8 cellular contexts compared by ENCODE assay signal in genomic region chr12:70719672-70720420, GRCh38.
DNase-seq lines count a peak whose midpoint lies in the region; ATAC-seq and TF ChIP-seq lines count a peak whose summit lies in the region.

No MANE protein-coding gene starts in this region.

- peak; percentile 49 to 51 for ATAC-seq in activated T-cell treated with anti-CD3 and anti-CD28 coated beads, Interleukin-2, amount 50 U/mL, for 72 hours (replicated peaks in 1 of 2)
- no peak for ATAC-seq in HG03521 (IDR thresholded peaks at IDR 0.05; ENCODE audit: unreplicated experiment)

- H3K4me1 ChIP-seq in HAP-1 (no peaks in the 10 kb centered on the region; the same call in 1 of the 2 replicates), parathyroid adenoma (no peaks in the 10 kb centered on the region)

- H3K79me2 ChIP-seq in parathyroid adenoma = no peaks in the 10 kb centered on the region

- H3K27ac ChIP-seq in parathyroid adenoma = no peak overlapping the region

- H3K27me3 ChIP-seq in HAP-1 (ENCODE audit: low read depth) (no peaks in the 10 kb centered on the region), parathyroid adenoma (ENCODE audit: control insufficient read depth, insufficient read depth, low read length) (no peaks in the 10 kb centered on the region)

- in situ Hi-C loops in HAP-1 (cut with MboI; ENCODE audit: low sequenced_read_pairs) = loop anchor here (10.0 kb wide), 2 partner anchors 125 to 825 kb away; no protein-coding TSS in a partner anchor

- H3K4me3 ChIP-seq in HAP-1 = peak overlapping the region; percentile 26
- peak overlapping the region; percentile 3 for H3K4me3 ChIP-seq in parathyroid adenoma (ENCODE audit: low read depth, low read length)

- no peak overlapping the region for H2AFZ ChIP-seq in parathyroid adenoma

- H3K9me3 ChIP-seq in HAP-1 (no peaks in the 10 kb centered on the region; the same call in 1 of the 2 replicates), parathyroid adenoma (ENCODE audit: control insufficient read depth, low read length) (no peaks in the 10 kb centered on the region)

- peak overlapping the region; percentile 69 to 75 for H3K4me3 Mint-ChIP-seq in activated T-cell treated with anti-CD3 and anti-CD28 coated beads, Interleukin-2, amount 50 U/mL, for 72 hours

- peaks cover 23% of the 10 kb centered on the region for H3K27me3 Mint-ChIP-seq in activated T-cell treated with anti-CD3 and anti-CD28 coated beads, Interleukin-2, amount 50 U/mL, for 72 hours (ENCODE audit: low read depth)

- TF ChIP-seq CTCF in parathyroid adenoma (IDR thresholded peaks at IDR 0.05) = peak; percentile 49

- H3K9ac ChIP-seq in parathyroid adenoma = no peak overlapping the region

- H3K36me3 Mint-ChIP-seq in activated T-cell treated with anti-CD3 and anti-CD28 coated beads, Interleukin-2, amount 50 U/mL, for 72 hours (ENCODE audit: insufficient read depth in 2 of 2) = no peaks in the 10 kb centered on the region

- H3K4me2 ChIP-seq in parathyroid adenoma (ENCODE audit: low read length) = peak overlapping the region; percentile 39

- H3K36me3 ChIP-seq in HAP-1 (replicated peaks) = no peaks in the 10 kb centered on the region
- H3K36me3 ChIP-seq in parathyroid adenoma (ENCODE audit: control insufficient read depth, insufficient read depth, low read length) = no peaks in the 10 kb centered on the region

- H3K27ac Mint-ChIP-seq in activated T-cell treated with anti-CD3 and anti-CD28 coated beads, Interleukin-2, amount 50 U/mL, for 72 hours = no peak overlapping the region

- H3K4me1 Mint-ChIP-seq in activated T-cell treated with anti-CD3 and anti-CD28 coated beads, Interleukin-2, amount 50 U/mL, for 72 hours (ENCODE audit: low read depth) = peaks cover 4% of the 10 kb centered on the region

- peak; percentile 46 for DNase-seq in Daoy (ENCODE audit: low read depth)
- DNase-seq in HAP-1 (ENCODE audit: low spot score in 2 of 2) = peak; percentile 47 to 71
- peak; percentile 76 for DNase-seq in NCI-H345 treated with DMSO at 0.1 percent for 48 hours (lab: John Stamatoyannopoulos, UW; ENCODE audit: unreplicated experiment)
- DNase-seq in activated T-cell treated with anti-CD3 and anti-CD28 coated beads, Interleukin-2, amount 50 U/mL, for 72 hours = peak; percentile 16 to 23
- peak; percentile 36 to 86 (median 66) for DNase-seq in head of caudate nucleus
- DNase-seq in NCI-H446 treated with DMSO at 0.1 percent for 48 hours (lab: John Stamatoyannopoulos, UW) = no peak

- intact Hi-C loops in head of caudate nucleus (cut with DNase I) = loop anchor here (2.0 to 10.0 kb wide), 3 partner anchors 129 to 985 kb away; partner anchors contain the start of gene RAB3IP

- no peaks in the 10 kb centered on the region for H3K9me3 Mint-ChIP-seq in activated T-cell treated with anti-CD3 and anti-CD28 coated beads, Interleukin-2, amount 50 U/mL, for 72 hours
